ENCODE assay signal across 8 cellular contexts in the genomic region with DNA sequence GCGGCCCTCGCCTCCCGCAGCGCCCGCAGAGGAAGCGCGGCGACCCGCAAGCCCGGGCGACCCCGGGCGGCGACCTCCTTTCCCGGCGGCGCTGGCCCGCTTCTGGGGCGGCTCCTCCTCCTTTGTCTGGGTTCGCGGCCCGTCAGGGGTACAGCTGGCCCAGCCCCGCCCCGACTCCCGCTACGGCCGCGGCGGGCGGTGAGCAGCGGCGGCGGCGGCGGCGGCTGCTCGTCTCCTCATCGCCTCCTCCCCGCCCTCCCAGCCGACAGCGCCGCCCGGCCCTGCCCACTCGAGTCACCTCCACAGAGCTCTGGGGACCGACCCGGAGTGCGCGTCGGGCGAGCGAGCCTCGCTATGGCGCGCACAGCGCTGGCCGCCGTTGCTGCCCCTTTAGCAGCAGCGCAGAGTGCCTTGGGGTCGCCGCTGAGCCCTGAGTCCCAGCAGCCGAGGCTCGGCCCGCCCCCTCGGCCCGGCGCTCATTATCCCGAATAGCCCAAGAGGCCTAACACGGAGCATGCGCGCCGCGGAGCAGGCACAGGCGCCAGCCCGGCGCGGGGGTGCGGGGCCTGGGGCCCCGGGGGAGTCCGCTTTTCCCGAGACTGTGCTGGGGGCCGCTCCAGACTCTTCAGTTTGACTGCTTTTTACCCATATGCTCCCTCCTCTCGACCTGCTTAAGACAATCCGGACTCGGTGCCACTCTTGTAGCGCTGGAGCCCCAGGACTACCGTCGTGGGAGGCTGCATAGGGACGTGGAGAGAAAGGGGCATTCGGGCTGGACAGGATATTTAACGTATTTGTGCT.
DNase-seq lines count a peak whose midpoint lies in the region; FAIRE-seq and TF ChIP-seq lines count a peak whose summit lies in the region.

A gene (minus strand): TSS at position 104 of the 801 bp plus-strand sequence. CDS start 295 bp downstream, outside the sequence.

- DNase-seq in H54 (ENCODE audit: insufficient read length, low spot score), result peak; percentile 68
- DNase-seq in LoVo (ENCODE audit: low spot score), result peak; percentile 84
- DNase-seq in SHP77 treated with DMSO at 0.1 percent for 48 hours (lab: John Stamatoyannopoulos, UW), result peak; percentile 56
- DNase-seq in activated gamma-delta T cell treated with Interleukin-2 at 50 U/mL for 16 hours, result peak; percentile 80
- DNase-seq in foreskin fibroblast, result peak; percentile 78 to 94

- peak within 1 kb of the TSS; percentile 94 for H2AFZ ChIP-seq in neuron (ENCODE audit: low read depth, low read length)

- H3K9ac ChIP-seq in ES-I3 (ENCODE audit: low read depth, low read length) (peak within 1 kb of the TSS; percentile 81), subcutaneous abdominal adipose tissue (ENCODE audit: low read length in 5 of 5) (peak within 1 kb of the TSS; percentile 73 to 93 (median 92))

- no peak for FAIRE-seq in H54 (lab: Jason Lieb, UNC)

- H3K27me3 ChIP-seq in neuron (ENCODE audit: insufficient read depth, low read length) (no peaks in the 10 kb centered on the region), subcutaneous abdominal adipose tissue (ENCODE audit: control insufficient read depth in 5 of 5, insufficient read depth in 4 of 5, low read length in 5 of 5) (no peaks in the 10 kb centered on the region)

- peak within 1 kb of the TSS; percentile 69 to 89 for H3K4me3 ChIP-seq in foreskin fibroblast (ENCODE audit: low read depth in 1 of 2, low read length in 2 of 2)
- peak within 1 kb of the TSS; percentile 87 for H3K4me3 ChIP-seq in neuron (ENCODE audit: low read length)
- peak within 1 kb of the TSS; percentile 77 to 93 (median 79) for H3K4me3 ChIP-seq in subcutaneous abdominal adipose tissue (ENCODE audit: low read depth in 1 of 5, low read length in 5 of 5)

- TF ChIP-seq CTCF in foreskin fibroblast (IDR thresholded peaks at IDR 0.05; ENCODE audit: low read depth, low read length), result no peak

- H3K4me1 ChIP-seq in ES-I3 (ENCODE audit: insufficient read depth, low read length) (peaks cover 4% of the 10 kb centered on the region; the same call in 1 of the 2 replicates), neuron (ENCODE audit: insufficient read depth, low read length) (peaks cover 14% of the 10 kb centered on the region), subcutaneous abdominal adipose tissue (ENCODE audit: control insufficient read depth in 5 of 5, insufficient read depth in 5 of 5, low read length in 5 of 5) (peaks cover 0 to 43% (median 38%) of the 10 kb centered on the region in 5 donors)

- H3K27ac ChIP-seq in subcutaneous abdominal adipose tissue (ENCODE audit: low read depth, low read length), result peak within 1 kb of the TSS; percentile 98

- TF ChIP-seq POLR2A in H54 (IDR thresholded peaks at IDR 0.05; ENCODE audit: low read depth, low read length), result peak; percentile 50

- H3K36me3 ChIP-seq in ES-I3 (ENCODE audit: insufficient read depth, low read length) (no peaks in the 10 kb centered on the region; the same call in 1 of the 2 replicates), neuron (ENCODE audit: insufficient read depth, low read length) (no peaks in the 10 kb centered on the region), subcutaneous abdominal adipose tissue (ENCODE audit: control insufficient read depth in 5 of 5, insufficient read depth in 5 of 5, low read length in 5 of 5) (no peaks in the 10 kb centered on the region)

- H3K9me3 ChIP-seq in ES-I3 (ENCODE audit: control insufficient read depth, insufficient read depth, low read length) (0 out of 2 replicates have a peak, but pooled peaks cover 6% of the 10 kb centered on the region), neuron (ENCODE audit: low read length) (peaks cover 2% of the 10 kb centered on the region), subcutaneous abdominal adipose tissue (ENCODE audit: control insufficient read depth in 5 of 5, low read length in 5 of 5) (no peaks in the 10 kb centered on the region)

Comparison
In these comparisons a context has a peak if more than half of its experiments do, and no peak if none do; other contexts are left out.
1. Peak in every context shown above with its lines: DNase-seq, H3K4me3 ChIP-seq and H3K27ac ChIP-seq.